Comparison of ENCODE assay signal across 10 cellular contexts in genomic region chr5:120684749-120685415, GRCh38.
DNase-seq lines count a peak whose midpoint lies in the region; ATAC-seq and TF ChIP-seq lines count a peak whose summit lies in the region.
"Had no signal": no experiment of that assay in that cellular context is flagged by ENCODE, and none has a peak within 500 bp of the region (broad histone marks: within the 10 kb centered on the region; RNA-seq: fewer than 3 reads in every experiment).

No MANE protein-coding gene starts in this region.

- TF ChIP-seq RAD21 in HCT116 (IDR thresholded peaks at IDR 0.05; ENCODE audit: low read depth) = no peak

- no peaks in the 10 kb centered on the region for H3K9me2 ChIP-seq in HCT116 (ENCODE audit: insufficient read depth)

- no peak overlapping the region for H3K9ac ChIP-seq in HCT116 (ENCODE audit: low read length)

- POLR2A ChIA-PET in HCT116 (lab: Charles Lee) = no interaction called here

- no peak overlapping the region for H3K27ac ChIP-seq in HCT116 (ENCODE audit: low read depth, low read length)
- H3K27ac ChIP-seq in ovary = no peak overlapping the region
- H3K27ac ChIP-seq: psoas muscle had no signal

- ATAC-seq in HCT116 = peak; percentile 82
- ATAC-seq: activated CD8-positive, alpha-beta T cell treated with anti-CD3 and anti-CD28 coated beads, Interleukin-2, amount 10 ng/mL, durations not matched to agents 7 days and 5 days; psoas muscle had no signal

- H3K4me1 ChIP-seq in HCT116 (ENCODE audit: control insufficient read depth in 1 of 2, insufficient read depth in 2 of 2, low read length in 2 of 2) = no peaks in the 10 kb centered on the region
- no peaks in the 10 kb centered on the region for H3K4me1 ChIP-seq in ovary (ENCODE audit: insufficient read depth)
- H3K4me1 ChIP-seq: psoas muscle had no signal

- TF ChIP-seq POLR2A in HCT116 (IDR thresholded peaks at IDR 0.05; ENCODE audit: borderline replicate concordance, extremely low read depth, insufficient read depth, insufficient read length) (no peak), ovary (IDR thresholded peaks at IDR 0.05) (no peak)

- 56 to 61% (median 59%) methylated on average over 2 of the region's 2 CpGs for WGBS in ovary, 3 donors

- RAD21 ChIA-PET in HCT116 (lab: Charles Lee; ENCODE audit: low non-redundant PET in 1 of 2, low total read pairs in 2 of 2, uncharacterized antibody in 2 of 2, unreplicated experiment in 2 of 2) = no interaction called here

- BruUV-seq in HCT116 (replicated peaks; lab: Mats Ljungman, UMichigan) = no TSS peak

- TF ChIP-seq CTCF in HCT116 (IDR thresholded peaks at IDR 0.05 in 2 of 3, conservative IDR thresholded peaks at IDR 0.05 in 1 of 3; ENCODE audit: borderline replicate concordance in 1 of 3, insufficient read depth in 1 of 3, low read depth in 2 of 3, low read length in 2 of 3) (peak in 2 of 3 experiments; percentile 36 to 48; a peak in 4 of 6 replicates), ovary (IDR thresholded peaks at IDR 0.05) (no peak)

- no peaks in the 10 kb centered on the region for H3K36me3 ChIP-seq in HCT116 (ENCODE audit: control insufficient read depth in 1 of 2, insufficient read depth in 2 of 2, low read length in 2 of 2)
- no peaks in the 10 kb centered on the region for H3K36me3 ChIP-seq in ovary

- H3K4me3 ChIP-seq in HCT116 (replicated peaks in 1 of 2; ENCODE audit: low read depth in 1 of 2, low read length in 2 of 2) (no peak overlapping the region), ovary (no peak overlapping the region)
- H3K4me3 ChIP-seq: psoas muscle had no signal

- no peak overlapping the region for H2AFZ ChIP-seq in HCT116 (ENCODE audit: low read depth, low read length, poor library complexity, severe bottlenecking)

- H3K27me3 ChIP-seq in HCT116 (ENCODE audit: insufficient read depth, low read length) (no peaks in the 10 kb centered on the region), ovary (no peaks in the 10 kb centered on the region)

- CTCF ChIA-PET in HCT116 (lab: Charles Lee) = no interaction called here

- H3K4me2 ChIP-seq in HCT116 (ENCODE audit: low read length) = no peak overlapping the region

- H3K9me3 ChIP-seq in HCT116 (ENCODE audit: control insufficient read depth in 1 of 2, insufficient read depth in 1 of 2, low read depth in 1 of 2, low read length in 2 of 2) (no peaks in the 10 kb centered on the region), ovary (no peaks in the 10 kb centered on the region)
- H3K9me3 ChIP-seq: psoas muscle had no signal

- H4K20me1 ChIP-seq in HCT116 (ENCODE audit: insufficient read depth) = no peaks in the 10 kb centered on the region

- TF ChIP-seq EP300 in ovary (IDR thresholded peaks at IDR 0.05) = no peak

- peak; percentile 8 for DNase-seq in DMS114 treated with DMSO at 0.1 percent for 48 hours (lab: John Stamatoyannopoulos, UW; ENCODE audit: unreplicated experiment)
- no peak for DNase-seq in HCT116 (ENCODE audit: low read depth, low spot score)
- DNase-seq in SKM-1 (lab: John Stamatoyannopoulos, UW; ENCODE audit: unreplicated experiment) = peak; percentile 6
- DNase-seq in islet precursor cell = peak; percentile 65
- DNase-seq in A172 (ENCODE audit: low spot score) = no peak
- no peak for DNase-seq in occipital lobe (lab: John Stamatoyannopoulos, UW)
- DNase-seq in ovary = no peak
- no peak for DNase-seq in AML-193 (lab: John Stamatoyannopoulos, UW)
- DNase-seq: activated CD8-positive, alpha-beta T cell treated with anti-CD3 and anti-CD28 coated beads, Interleukin-2, amount 10 ng/mL, durations not matched to agents 7 days and 5 days; psoas muscle had no signal

- intact Hi-C loops in HCT116 (cut with micrococcal nuclease) = no loop called here
- intact Hi-C loops in ovary (cut with DNase I) = no loop called here

- no peaks in the 10 kb centered on the region for H3K79me2 ChIP-seq in HCT116 (ENCODE audit: insufficient read depth, low read length)

TF ChIP-seq in HCT116, 20 proteins besides CTCF, POLR2A, EP300 and RAD21:
- TF ChIP-seq SIN3A (IDR thresholded peaks at IDR 0.05; ENCODE audit: low read depth) (no peak), SP1 (IDR thresholded peaks at IDR 0.05; ENCODE audit: low read depth) (no peak), SRF (IDR thresholded peaks at IDR 0.05; ENCODE audit: low read depth) (no peak), ZFX (IDR thresholded peaks at IDR 0.05) (no peak), EGR1 (IDR thresholded peaks at IDR 0.05; ENCODE audit: low read depth) (no peak), ZNF274 (IDR thresholded peaks at IDR 0.05; ENCODE audit: low read depth, low read length) (no peak), JUND (IDR thresholded peaks at IDR 0.05) (no peak), REST (IDR thresholded peaks at IDR 0.05; ENCODE audit: low read depth) (no peak), CEBPB (IDR thresholded peaks at IDR 0.05; ENCODE audit: low read depth) (no peak), CBX3 (IDR thresholded peaks at IDR 0.05; ENCODE audit: low read depth) (no peak), MAX (IDR thresholded peaks at IDR 0.05) (no peak)
TF ChIP-seq in HCT116: peak in this region for 0.

Comparison
In these comparisons a context has a peak if more than half of its experiments do, and no peak if none do; other contexts are left out.
1. DNase-seq: peak in DMS114 treated with DMSO at 0.1 percent for 48 hours (single experiment), SKM-1 (single experiment) and islet precursor cell (single experiment); none in HCT116 (single experiment), A172 (single experiment), occipital lobe (single experiment), ovary (0 of 5) and AML-193 (0 of 2).
2. CTCF ChIP-seq: peak in HCT116 (2 of 3); none in ovary (0 of 3).